Comparison of ENCODE assay signal across 15 cellular contexts in genomic region chr13:45385320-45385719, GRCh38.
"Had no signal": no experiment of that assay in that cellular context is flagged by ENCODE, and none has a peak within 500 bp of the region (broad histone marks: within the 10 kb centered on the region; RNA-seq: fewer than 3 reads in every experiment).

No MANE protein-coding gene starts in this region.

- H3K9me3 ChIP-seq: lower lobe of right lung, pancreas, sigmoid colon had no signal

- H3K36me3 ChIP-seq: lower lobe of right lung, neural progenitor cell, pancreas had no signal

- H2AFZ ChIP-seq: hepatocyte, neural progenitor cell had no signal

- H3K9ac ChIP-seq: neural progenitor cell had no signal

- H3K4me1 ChIP-seq: lower lobe of right lung, neural progenitor cell, pancreas, sigmoid colon had no signal

- H3K79me2 ChIP-seq: hepatocyte had no signal

- H3K4me3 ChIP-seq: hepatocyte, lower lobe of right lung, neural progenitor cell, pancreas, sigmoid colon had no signal

- H3K27ac ChIP-seq: hepatocyte, lower lobe of right lung, neural progenitor cell, pancreas, sigmoid colon had no signal

- H3K27me3 ChIP-seq: hepatocyte, neural progenitor cell, pancreas, sigmoid colon had no signal

- ATAC-seq: lower lobe of right lung, natural killer cell, pancreas had no signal

- DNase-seq: effector memory CD4-positive, alpha-beta T cell; glutamatergic neuron; lower lobe of right lung; natural killer cell; occipital lobe; pancreas; small intestine; stimulated activated CD4-positive, alpha-beta T cell treated with anti-CD3 and anti-CD28 coated beads, Interleukin-2, amount 100 ng/mL, for 48 hours; stimulated activated naive CD4-positive, alpha-beta T cell treated with Interleukin-2 at 50 U/mL for 16 hours; trophoblast cell had no signal

- H3K4me2 ChIP-seq: hepatocyte, neural progenitor cell had no signal

- FAIRE-seq: endometrium, frontal cortex, pancreas, small intestine had no signal
